Comparison of ENCODE assay signal across 6 cellular contexts in genomic region chr12:25630735-25631515, GRCh38.
DNase-seq lines count a peak whose midpoint lies in the region; ATAC-seq, FAIRE-seq and TF ChIP-seq lines count a peak whose summit lies in the region.
"Not testable (repeated sequence)": the region's sequence is repeated elsewhere in the genome, so short reads cannot be mapped to it uniquely, and the experiment has no call there.

No MANE protein-coding gene starts in this region.

- FAIRE-seq in K562 (lab: Jason Lieb, UNC) = not testable (repeated sequence)

- intact Hi-C loops in K562 (cut with micrococcal nuclease) = not testable (repeated sequence)

- not testable (repeated sequence) for H2BK12ac ChIP-seq in neuronal stem cell (ENCODE audit: low read length)

- H3K18ac ChIP-seq in neuronal stem cell (ENCODE audit: low read length) = peak overlapping the region; percentile 65

- not testable (repeated sequence) for H3K27me3 Mint-ChIP-seq in GM23338 (ENCODE audit: insufficient read depth, low read depth, poor library complexity); glutamatergic neuron (ENCODE audit: unreplicated experiment)

- not testable (repeated sequence) for DNase-seq in GM23338 (ENCODE audit: low spot score); glutamatergic neuron; neuronal stem cell (ENCODE audit: low spot score)
- DNase-seq in Karpas-422 = peak; percentile 43
- peak; percentile 74 for DNase-seq in OCI-M1 (lab: John Stamatoyannopoulos, UW)
- DNase-seq in K562 (ENCODE audit: extremely low read depth in 1 of 4, low spot score in 3 of 4) = peak in 1 of 4 experiments; percentile 4

- TF ChIP-seq EP300 in K562 (IDR thresholded peaks at IDR 0.05; ENCODE audit: low read length) = not testable (repeated sequence)

- H3K4me2 ChIP-seq in GM23338; Karpas-422 (ENCODE audit: low read depth, low read length, poor library complexity, severe bottlenecking); K562 (ENCODE audit: insufficient read depth, low read length); neuronal stem cell (ENCODE audit: insufficient read depth, low read length, poor library complexity, severe bottlenecking): not testable (repeated sequence)

- H2BK5ac ChIP-seq in neuronal stem cell (ENCODE audit: low read length) = not testable (repeated sequence)

- peak in 1 of 2 experiments; percentile 28; a peak in 2 of 4 replicates for TF ChIP-seq RAD21 in K562 (CRISPR knock-in tag; conservative IDR thresholded peaks at IDR 0.05 in 1 of 2, IDR thresholded peaks at IDR 0.05 in 1 of 2)

- H3K9me2 ChIP-seq in GM23338 (ENCODE audit: insufficient read depth) = peaks cover 11% of the 10 kb centered on the region; the same call in 1 of the 2 replicates
- not testable (repeated sequence) for H3K9me2 ChIP-seq in Karpas-422 (replicated peaks; ENCODE audit: insufficient read depth, low read length)

- H4K20me1 ChIP-seq in GM23338 (replicated peaks; ENCODE audit: insufficient read depth); Karpas-422 (ENCODE audit: insufficient read depth, low read depth, low read length); K562 (replicated peaks; ENCODE audit: control insufficient read depth, insufficient read depth, low read length): not testable (repeated sequence)

- H3K36me3 Mint-ChIP-seq in GM23338 (ENCODE audit: low read depth); glutamatergic neuron (ENCODE audit: unreplicated experiment): not testable (repeated sequence)

- POLR2A ChIA-PET in K562 (lab: Yijun Ruan, JAX) = interaction anchor here (1.1 kb wide), 1 partner anchor 14 kb away, joined by 3 read pairs; no protein-coding TSS in a partner anchor

- TF ChIP-seq POLR2A in K562 (conservative IDR thresholded peaks at IDR 0.05) = not testable (repeated sequence)

- peak; percentile 17 to 44; a peak in 2 of 4 replicates for TF ChIP-seq CTCF in GM23338 (conservative IDR thresholded peaks at IDR 0.05; ENCODE audit: low read depth in 2 of 2)
- TF ChIP-seq CTCF in K562 (IDR thresholded peaks at IDR 0.05 in 2 of 3, conservative IDR thresholded peaks at IDR 0.05 in 1 of 3; ENCODE audit: insufficient read depth in 2 of 3, low read depth in 1 of 3, low read length in 3 of 3); glutamatergic neuron (IDR thresholded peaks at IDR 0.05; ENCODE audit: partially characterized antibody, unreplicated experiment): not testable (repeated sequence)

- not testable (repeated sequence) for H3K9me3 Mint-ChIP-seq in GM23338; glutamatergic neuron (ENCODE audit: unreplicated experiment)

- H4K8ac ChIP-seq in neuronal stem cell (ENCODE audit: low read depth, low read length) = not testable (repeated sequence)

- H3K4me3 ChIP-seq in GM23338; Karpas-422 (ENCODE audit: low read length); K562; neuronal stem cell (ENCODE audit: low read length in 2 of 2): not testable (repeated sequence)

- H3K79me1 ChIP-seq in neuronal stem cell (ENCODE audit: low read depth, low read length) = not testable (repeated sequence)

- under 1% methylated on average over 11 of the region's 11 CpGs for WGBS in K562 (ENCODE audit: insufficient coverage, low coverage, missing lambda C conversion rate)
- WGBS in neuronal stem cell (ENCODE audit: extremely low coverage in 2 of 2, insufficient read length in 2 of 2, insufficient replicate concordance in 1 of 2), 2 donors = no CpG with 5 or more reads among the region's 11 CpGs

- not testable (repeated sequence) for H3K9ac ChIP-seq in Karpas-422 (ENCODE audit: low read length); K562 (ENCODE audit: insufficient read depth in 1 of 2, low read depth in 2 of 2, low read length in 2 of 2); neuronal stem cell (ENCODE audit: low read depth, low read length, poor library complexity)

- H3K27ac Mint-ChIP-seq in GM23338 = not testable (repeated sequence)
- H3K27ac Mint-ChIP-seq in glutamatergic neuron (ENCODE audit: unreplicated experiment) = peak overlapping the region; percentile 43

- H3K27me3 ChIP-seq in GM23338 (ENCODE audit: insufficient read depth); Karpas-422 (ENCODE audit: low read length); K562 (ENCODE audit: control insufficient read depth in 2 of 2, insufficient read depth in 2 of 2, low read length in 2 of 2); neuronal stem cell (ENCODE audit: control insufficient read depth in 3 of 3, insufficient read depth in 3 of 3, low read depth in 1 of 3, low read length in 3 of 3): not testable (repeated sequence)

- not testable (repeated sequence) for H3K9me3 ChIP-seq in Karpas-422 (ENCODE audit: low read length); K562 (replicated peaks; ENCODE audit: control insufficient read depth, insufficient read depth, low read depth, low read length); neuronal stem cell (replicated peaks in 1 of 2; ENCODE audit: control insufficient read depth in 2 of 2, insufficient read depth in 1 of 2, low read depth in 1 of 2, low read length in 2 of 2)

- H3K79me2 ChIP-seq in GM23338 (replicated peaks; ENCODE audit: insufficient read depth); Karpas-422 (ENCODE audit: low read length); K562 (ENCODE audit: control insufficient read depth, insufficient read depth, low read length): not testable (repeated sequence)

- not testable (repeated sequence) for BruUV-seq in K562 (replicated peaks; lab: Mats Ljungman, UMichigan)

- not testable (repeated sequence) for H3F3A ChIP-seq in GM23338 (replicated peaks; ENCODE audit: low read depth)

- H3K14ac ChIP-seq in neuronal stem cell (ENCODE audit: low read length) = not testable (repeated sequence)

- in situ Hi-C loops in K562 (cut with MboI) = not testable (repeated sequence)

- not testable (repeated sequence) for H3K4me3 Mint-ChIP-seq in GM23338; glutamatergic neuron (ENCODE audit: unreplicated experiment)

- H3K4ac ChIP-seq in neuronal stem cell (ENCODE audit: low read length) = not testable (repeated sequence)

- not testable (repeated sequence) for ATAC-seq in GM23338, K562

- not testable (repeated sequence) for H3K9me1 ChIP-seq in K562 (ENCODE audit: control insufficient read depth, insufficient read depth, low read length)

- peak overlapping the region; percentile 68 for H2AK5ac ChIP-seq in neuronal stem cell (ENCODE audit: low read depth, low read length)

- not testable (repeated sequence) for H2BK120ac ChIP-seq in neuronal stem cell (ENCODE audit: low read depth, low read length)

- H3K4me1 Mint-ChIP-seq in GM23338 = not testable (repeated sequence)
- peaks cover 18% of the 10 kb centered on the region for H3K4me1 Mint-ChIP-seq in glutamatergic neuron (ENCODE audit: low read depth, unreplicated experiment)

- not testable (repeated sequence) for H3K4me1 ChIP-seq in GM23338 (ENCODE audit: insufficient read depth); Karpas-422 (ENCODE audit: low read length); K562 (replicated peaks in 1 of 2; ENCODE audit: control insufficient read depth in 2 of 2, insufficient read depth in 2 of 2, low read length in 2 of 2); neuronal stem cell (ENCODE audit: control insufficient read depth in 2 of 2, insufficient read depth in 1 of 2, low read depth in 1 of 2, low read length in 2 of 2)

- H3K27ac ChIP-seq in GM23338 (ENCODE audit: low read depth); Karpas-422 (ENCODE audit: low read length); K562 (ENCODE audit: extremely low read depth, low read depth, low read length); neuronal stem cell (replicated peaks; ENCODE audit: low read length): not testable (repeated sequence)

- not testable (repeated sequence) for H4K91ac ChIP-seq in neuronal stem cell (ENCODE audit: low read depth, low read length, poor library complexity)

- CTCF ChIA-PET in K562 (lab: Yijun Ruan, JAX; ENCODE audit: low intra/inter-chr PET ratio) = not testable (repeated sequence)

- H2BK15ac ChIP-seq in neuronal stem cell (ENCODE audit: low read length) = not testable (repeated sequence)

- not testable (repeated sequence) for H3K36me3 ChIP-seq in GM23338 (ENCODE audit: insufficient read depth); Karpas-422 (ENCODE audit: insufficient read depth, low read length); K562 (ENCODE audit: control insufficient read depth, insufficient read depth, low read length); neuronal stem cell (replicated peaks in 1 of 2; ENCODE audit: control insufficient read depth in 2 of 2, insufficient read depth in 2 of 2, low read length in 2 of 2)

- H3K23ac ChIP-seq in neuronal stem cell (ENCODE audit: low read depth, low read length, poor library complexity) = not testable (repeated sequence)

- H2AFZ ChIP-seq in GM23338 = peak overlapping the region; percentile 59; the same call in 1 of the 2 replicates
- not testable (repeated sequence) for H2AFZ ChIP-seq in Karpas-422 (ENCODE audit: low read length); K562 (ENCODE audit: low read depth, low read length); neuronal stem cell (ENCODE audit: low read length)

TF ChIP-seq in K562, 482 proteins besides CTCF, POLR2A, EP300 and RAD21 (continues in another document):
- TF ChIP-seq SMAD4 (CRISPR knock-in tag; conservative IDR thresholded peaks at IDR 0.05) (0 out of 2 replicates have a peak, but pooled peaks have one; percentile 19), ZBTB9 (CRISPR knock-in tag; IDR thresholded peaks at IDR 0.05) (0 out of 2 replicates have a peak, but pooled peaks have one; percentile 23), NFIX (CRISPR knock-in tag; IDR thresholded peaks at IDR 0.05; ENCODE audit: low read depth) (peak; percentile 71)
